Comparison of ENCODE assay signal across 8 cellular contexts in genomic region chr18:59822612-59823275, GRCh38.
"Had no signal": no experiment of that assay in that cellular context is flagged by ENCODE, and none has a peak within 500 bp of the region (broad histone marks: within the 10 kb centered on the region; RNA-seq: fewer than 3 reads in every experiment).

No MANE protein-coding gene starts in this region.

- H2AFZ ChIP-seq: parathyroid adenoma had no signal

- H3K79me2 ChIP-seq: parathyroid adenoma had no signal

- H3K36me3 ChIP-seq: lower lobe of right lung, transverse colon had no signal

- H3K4me1 ChIP-seq: lower lobe of right lung, parathyroid adenoma had no signal

- H3K9ac ChIP-seq: parathyroid adenoma had no signal

- H3K4me3 ChIP-seq: coronary artery, lower lobe of right lung, transverse colon had no signal

- H3K9me3 ChIP-seq: lower lobe of right lung, transverse colon had no signal

- H3K27ac ChIP-seq: coronary artery, lower lobe of right lung, parathyroid adenoma, transverse colon had no signal

- DNase-seq: activated CD8-positive, alpha-beta memory T cell treated with anti-CD3 and anti-CD28 coated beads for 24 hours; activated gamma-delta T cell treated with Interleukin-2 at 50 U/mL for 16 hours; central memory CD4-positive, alpha-beta T cell; immature natural killer cell; lower lobe of right lung had no signal
